Comparison of ENCODE assay signal across 1 cellular context in the genomic region with DNA sequence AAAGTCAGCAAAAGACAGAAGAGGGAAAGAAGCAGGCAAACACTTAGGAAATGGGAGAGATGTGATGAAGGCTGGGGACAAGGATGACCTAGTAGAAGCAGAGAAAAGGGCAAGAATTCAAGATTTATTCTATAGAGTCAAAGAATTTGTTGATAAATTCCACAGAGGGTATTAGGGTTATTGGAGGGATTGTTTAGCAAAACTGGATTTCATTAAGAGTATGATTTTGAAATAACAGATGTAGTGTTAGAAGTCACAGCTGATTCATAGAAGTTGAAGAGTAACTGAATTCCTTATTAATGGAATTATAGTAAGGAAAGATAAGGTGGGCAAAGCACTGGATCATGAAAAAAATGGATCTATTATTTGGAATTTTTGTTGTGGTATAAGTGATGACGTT.
TF ChIP-seq lines count a peak whose summit lies in the region.

No MANE protein-coding gene starts in this region.

TF ChIP-seq in WTC11, 78 proteins besides CTCF, POLR2A, EP300 and RAD21 (continued from another document):
- TF ChIP-seq, protein P1, sequence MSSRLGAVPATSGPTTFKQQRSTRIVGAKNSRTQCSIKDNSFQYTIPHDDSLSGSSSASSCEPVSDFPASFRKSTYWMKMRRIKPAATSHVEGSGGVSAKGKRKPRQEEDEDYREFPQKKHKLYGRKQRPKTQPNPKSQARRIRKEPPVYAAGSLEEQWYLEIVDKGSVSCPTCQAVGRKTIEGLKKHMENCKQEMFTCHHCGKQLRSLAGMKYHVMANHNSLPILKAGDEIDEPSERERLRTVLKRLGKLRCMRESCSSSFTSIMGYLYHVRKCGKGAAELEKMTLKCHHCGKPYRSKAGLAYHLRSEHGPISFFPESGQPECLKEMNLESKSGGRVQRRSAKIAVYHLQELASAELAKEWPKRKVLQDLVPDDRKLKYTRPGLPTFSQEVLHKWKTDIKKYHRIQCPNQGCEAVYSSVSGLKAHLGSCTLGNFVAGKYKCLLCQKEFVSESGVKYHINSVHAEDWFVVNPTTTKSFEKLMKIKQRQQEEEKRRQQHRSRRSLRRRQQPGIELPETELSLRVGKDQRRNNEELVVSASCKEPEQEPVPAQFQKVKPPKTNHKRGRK (CRISPR knock-in tag; IDR thresholded peaks at IDR 0.05; ENCODE audit: borderline replicate concordance) = no peak
- TF ChIP-seq NR2C2 (CRISPR knock-in tag; IDR thresholded peaks at IDR 0.05) (no peak), TP53 (CRISPR knock-in tag; IDR thresholded peaks at IDR 0.05) (no peak), ELF4 (CRISPR knock-in tag; IDR thresholded peaks at IDR 0.05; ENCODE audit: low read depth) (no peak)
- TF ChIP-seq, protein P2, sequence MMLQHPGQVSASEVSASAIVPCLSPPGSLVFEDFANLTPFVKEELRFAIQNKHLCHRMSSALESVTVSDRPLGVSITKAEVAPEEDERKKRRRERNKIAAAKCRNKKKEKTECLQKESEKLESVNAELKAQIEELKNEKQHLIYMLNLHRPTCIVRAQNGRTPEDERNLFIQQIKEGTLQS (CRISPR knock-in tag; conservative IDR thresholded peaks at IDR 0.05) = no peak
- TF ChIP-seq, protein P3, sequence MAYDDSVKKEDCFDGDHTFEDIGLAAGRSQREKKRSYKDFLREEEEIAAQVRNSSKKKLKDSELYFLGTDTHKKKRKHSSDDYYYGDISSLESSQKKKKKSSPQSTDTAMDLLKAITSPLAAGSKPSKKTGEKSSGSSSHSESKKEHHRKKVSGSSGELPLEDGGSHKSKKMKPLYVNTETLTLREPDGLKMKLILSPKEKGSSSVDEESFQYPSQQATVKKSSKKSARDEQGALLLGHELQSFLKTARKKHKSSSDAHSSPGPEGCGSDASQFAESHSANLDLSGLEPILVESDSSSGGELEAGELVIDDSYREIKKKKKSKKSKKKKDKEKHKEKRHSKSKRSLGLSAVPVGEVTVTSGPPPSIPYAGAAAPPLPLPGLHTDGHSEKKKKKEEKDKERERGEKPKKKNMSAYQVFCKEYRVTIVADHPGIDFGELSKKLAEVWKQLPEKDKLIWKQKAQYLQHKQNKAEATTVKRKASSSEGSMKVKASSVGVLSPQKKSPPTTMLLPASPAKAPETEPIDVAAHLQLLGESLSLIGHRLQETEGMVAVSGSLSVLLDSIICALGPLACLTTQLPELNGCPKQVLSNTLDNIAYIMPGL (CRISPR knock-in tag; IDR thresholded peaks at IDR 0.05) = no peak
- TF ChIP-seq, protein P4, sequence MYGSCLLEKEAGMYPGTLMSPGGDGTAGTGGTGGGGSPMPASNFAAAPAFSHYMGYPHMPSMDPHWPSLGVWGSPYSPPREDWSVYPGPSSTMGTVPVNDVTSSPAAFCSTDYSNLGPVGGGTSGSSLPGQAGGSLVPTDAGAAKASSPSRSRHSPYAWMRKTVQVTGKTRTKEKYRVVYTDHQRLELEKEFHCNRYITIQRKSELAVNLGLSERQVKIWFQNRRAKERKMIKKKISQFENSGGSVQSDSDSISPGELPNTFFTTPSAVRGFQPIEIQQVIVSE (CRISPR knock-in tag; IDR thresholded peaks at IDR 0.05; ENCODE audit: borderline replicate concordance) = no peak
